ENCODE assay signal across 25 cellular contexts in genomic region chr5:81773574-81773973, GRCh38. TPM values are rescaled to one million over a fixed set of nuclear protein-coding genes. Genes with fewer than 3 reads are reported as not detected.
DNase-seq lines count a peak whose midpoint lies in the region; ATAC-seq, FAIRE-seq and TF ChIP-seq lines count a peak whose summit lies in the region.
"Had no signal": no experiment of that assay in that cellular context is flagged by ENCODE, and none has a peak within 500 bp of the region (broad histone marks: within the 10 kb centered on the region; RNA-seq: fewer than 3 reads in every experiment).

No MANE protein-coding gene starts in this region.

- no peaks in the 10 kb centered on the region for H3K36me3 ChIP-seq in skeletal muscle tissue (ENCODE audit: control insufficient read depth in 3 of 3, insufficient read depth in 3 of 3, low read length in 3 of 3)
- H3K36me3 ChIP-seq: BLaER1 treated with 17β-estradiol and CSF1 and Interleukin-3, amounts not matched to agents 10 nM and 100 nM had no signal

- H3K4me3 ChIP-seq in A549 = no peak overlapping the region
- no peak overlapping the region for H3K4me3 ChIP-seq in skeletal muscle tissue (ENCODE audit: low read length in 3 of 3)
- H3K4me3 ChIP-seq: BLaER1 treated with 17β-estradiol and CSF1 and Interleukin-3, amounts not matched to agents 10 nM and 100 nM; smooth muscle cell had no signal

- FAIRE-seq in A549 (lab: Jason Lieb, UNC) = no peak
- no peak for FAIRE-seq in RCC 7860 (lab: Jason Lieb, UNC)
- FAIRE-seq: GM12892 had no signal

- ATAC-seq in A549 (no peak), WTC11 (no peak)
- ATAC-seq: left lobe of liver; stimulated activated memory B cell treated with anti-CD40 and anti-IgM and Interleukin-4, amounts not matched to agents 10 μg/mL and 1 μg/mL and 100 μg/mL, for 72 hours had no signal

- H3K27me3 ChIP-seq in skeletal muscle tissue (ENCODE audit: control insufficient read depth in 3 of 3, insufficient read depth in 3 of 3, low read length in 3 of 3) = no peaks in the 10 kb centered on the region
- H3K27me3 ChIP-seq: BLaER1 treated with 17β-estradiol and CSF1 and Interleukin-3, amounts not matched to agents 10 nM and 100 nM had no signal

- DNase-seq in A549 (ENCODE audit: low read depth in 1 of 2, low spot score in 1 of 2) (peak in 1 of 2 experiments; percentile 21), RCC 7860 (ENCODE audit: low spot score) (peak; percentile 11), fibroblast of peridontal ligament (ENCODE audit: extremely low read depth) (peak; percentile 29), NCI-H510A (lab: John Stamatoyannopoulos, UW) (no peak), NCI-H2227 (lab: John Stamatoyannopoulos, UW; ENCODE audit: unreplicated experiment) (no peak), WTC11 (ENCODE audit: low spot score) (no peak), midbrain (lab: John Stamatoyannopoulos, UW) (no peak)
- DNase-seq: activated CD4-positive, alpha-beta memory T cell treated with anti-CD3 and anti-CD28 coated beads for 36 hours; activated effector memory CD4-positive, alpha-beta T cell treated with anti-CD3 and anti-CD28 coated beads, Interleukin-2, amount 50 U/mL, for 16 hours; Caco-2; cortex of kidney; head of caudate nucleus; NCI-H1417 treated with DMSO at 0.1 percent for 48 hours; NCI-H2107; NCI-H524; nephron progenitor cell; posterior cingulate gyrus; T1000 had no signal

- H3K4me1 Mint-ChIP-seq in WTC11 = peaks cover 5% of the 10 kb centered on the region

- H3K27me3 Mint-ChIP-seq in WTC11 (ENCODE audit: low read depth) = no peaks in the 10 kb centered on the region; the same call in 1 of the 2 replicates
- H3K27me3 Mint-ChIP-seq: activated CD4-positive, alpha-beta memory T cell treated with anti-CD3 and anti-CD28 coated beads for 36 hours; stimulated activated memory B cell treated with anti-CD40 and anti-IgM and Interleukin-4, amounts not matched to agents 10 μg/mL and 1 μg/mL and 100 μg/mL, for 72 hours had no signal

- TF ChIP-seq RAD21 in A549 (conservative IDR thresholded peaks at IDR 0.05 in 1 of 2, IDR thresholded peaks at IDR 0.05 in 1 of 2) = no peak

- TF ChIP-seq EP300 in A549 (IDR thresholded peaks at IDR 0.05) = no peak

- no peak overlapping the region for H3K27ac Mint-ChIP-seq in WTC11
- H3K27ac Mint-ChIP-seq: activated CD4-positive, alpha-beta memory T cell treated with anti-CD3 and anti-CD28 coated beads for 36 hours; nephron progenitor cell; stimulated activated memory B cell treated with anti-CD40 and anti-IgM and Interleukin-4, amounts not matched to agents 10 μg/mL and 1 μg/mL and 100 μg/mL, for 72 hours had no signal

- peaks cover 16% of the 10 kb centered on the region for H3K36me3 Mint-ChIP-seq in WTC11
- H3K36me3 Mint-ChIP-seq: stimulated activated memory B cell treated with anti-CD40 and anti-IgM and Interleukin-4, amounts not matched to agents 10 μg/mL and 1 μg/mL and 100 μg/mL, for 72 hours had no signal

- H3K27ac ChIP-seq in A549 (peak overlapping the region; percentile 9 to 34; a peak in 2 of 6 replicates), skeletal muscle tissue (ENCODE audit: low read depth, low read length) (peak overlapping the region; percentile 8)
- H3K27ac ChIP-seq: BLaER1 treated with 17β-estradiol and CSF1 and Interleukin-3, amounts not matched to agents 10 nM and 100 nM; HL-60 had no signal

- 50% methylated on average over 7 of the region's 7 CpGs for WGBS in A549 (ENCODE audit: missing lambda C conversion rate)

- H3K4me1 ChIP-seq in A549 (peaks cover 29% of the 10 kb centered on the region), skeletal muscle tissue (ENCODE audit: control insufficient read depth in 3 of 3, insufficient read depth in 3 of 3, low read length in 3 of 3) (peaks cover 0 to 4% (median 2%) of the 10 kb centered on the region in 3 donors)

- H3K9me3 Mint-ChIP-seq in WTC11 = peaks cover 23% of the 10 kb centered on the region
- H3K9me3 Mint-ChIP-seq: activated CD4-positive, alpha-beta memory T cell treated with anti-CD3 and anti-CD28 coated beads for 36 hours; stimulated activated memory B cell treated with anti-CD40 and anti-IgM and Interleukin-4, amounts not matched to agents 10 μg/mL and 1 μg/mL and 100 μg/mL, for 72 hours had no signal

- H3K4me3 Mint-ChIP-seq in WTC11 = no peak overlapping the region
- H3K4me3 Mint-ChIP-seq: activated CD4-positive, alpha-beta memory T cell treated with anti-CD3 and anti-CD28 coated beads for 36 hours; nephron progenitor cell; stimulated activated memory B cell treated with anti-CD40 and anti-IgM and Interleukin-4, amounts not matched to agents 10 μg/mL and 1 μg/mL and 100 μg/mL, for 72 hours had no signal

- POLR2A ChIA-PET in A549 (lab: Yijun Ruan, JAX) = no interaction called here
- POLR2A ChIA-PET in WTC11 (lab: Charles Lee) = no interaction called here

- TF ChIP-seq CTCF in A549 (IDR thresholded peaks at IDR 0.05) (no peak), WTC11 (IDR thresholded peaks at IDR 0.05) (no peak)

- H3K9ac ChIP-seq in skeletal muscle tissue (ENCODE audit: low read depth in 1 of 3, low read length in 3 of 3) = no peak overlapping the region
- H3K9ac ChIP-seq: BLaER1 treated with 17β-estradiol and CSF1 and Interleukin-3, amounts not matched to agents 10 nM and 100 nM had no signal

- no peaks in the 10 kb centered on the region for H3K9me3 ChIP-seq in A549
- no peaks in the 10 kb centered on the region for H3K9me3 ChIP-seq in skeletal muscle tissue (ENCODE audit: control insufficient read depth in 3 of 3, low read length in 3 of 3)
- H3K9me3 ChIP-seq: Caco-2 had no signal

- H3K4me2 ChIP-seq in A549 = peak overlapping the region; percentile 49
- H3K4me2 ChIP-seq: smooth muscle cell had no signal

- no peak for TF ChIP-seq POLR2A in A549 (IDR thresholded peaks at IDR 0.05; ENCODE audit: low read length)

- CTCF ChIA-PET in A549 (lab: Yijun Ruan, JAX) (interaction anchor here (1.2 to 1.3 kb wide), 3 partner anchors 11 to 39 kb away, joined by 3 read pairs; no protein-coding TSS in a partner anchor), WTC11 (lab: Charles Lee) (no interaction called here)

TF ChIP-seq in A549, 52 proteins besides CTCF, POLR2A, EP300 and RAD21:
- TF ChIP-seq NR3C1 (IDR thresholded peaks at IDR 0.05) (no peak), ATOH8 (CRISPR knock-in tag; IDR thresholded peaks at IDR 0.05; ENCODE audit: low read depth) (no peak), TP53 (CRISPR knock-in tag; IDR thresholded peaks at IDR 0.05) (no peak)

TF ChIP-seq in WTC11, 78 proteins besides CTCF, POLR2A, EP300 and RAD21 (continues in another document):
- TF ChIP-seq NFYB (CRISPR knock-in tag; conservative IDR thresholded peaks at IDR 0.05; ENCODE audit: low read depth) = no peak
- TF ChIP-seq CREB1 (CRISPR knock-in tag; IDR thresholded peaks at IDR 0.05) = no peak
- no peak for TF ChIP-seq FOXK1 (CRISPR knock-in tag; IDR thresholded peaks at IDR 0.05)
- TF ChIP-seq FOXJ3 (CRISPR knock-in tag; IDR thresholded peaks at IDR 0.05; ENCODE audit: borderline replicate concordance) = no peak
- no peak for TF ChIP-seq SMAD4 (CRISPR knock-in tag; IDR thresholded peaks at IDR 0.05)
- no peak for TF ChIP-seq SP1 (CRISPR knock-in tag; conservative IDR thresholded peaks at IDR 0.05)
- TF ChIP-seq ATF2 (CRISPR knock-in tag; IDR thresholded peaks at IDR 0.05; ENCODE audit: borderline replicate concordance, low read depth) = no peak
- TF ChIP-seq AFF4 (CRISPR knock-in tag; IDR thresholded peaks at IDR 0.05; ENCODE audit: borderline replicate concordance) = no peak
- no peak for TF ChIP-seq SOX15 (CRISPR knock-in tag; IDR thresholded peaks at IDR 0.05)
- no peak for TF ChIP-seq ATF1 (CRISPR knock-in tag; IDR thresholded peaks at IDR 0.05)
- no peak for TF ChIP-seq ESRRA (CRISPR knock-in tag; IDR thresholded peaks at IDR 0.05; ENCODE audit: borderline replicate concordance)

RNA-seq across cellular contexts. Expression of gene SSBP2, which starts 22.7 kb away (rescaled TPM):
- polyA plus RNA-seq in A549 (2011; rRNA removed) (14.2 and 17.0 TPM in 2 replicates), A549 (2017; fragmentation: RNase III; extraction: RNeasy Plus Mini Kit Qiagen cat#74134 plus additional on column Dnase treatment) (4.5 to 5.5 TPM (median 4.9 TPM) in 3 replicates)
- polyA plus RNA-seq in A549 (2012; cell fraction: cytosol; rRNA removed) = 8.3 and 10.0 TPM in 2 replicates
- 3.9 and 7.2 TPM in 2 replicates for polyA plus RNA-seq in A549 (2012; cell fraction: nucleus; rRNA removed)
- 10.0 and 13.4 TPM in 2 replicates for polyA minus RNA-seq in A549 (2011; rRNA and poly(A)+ RNA removed)
- total RNA-seq in skeletal muscle tissue (44.4 TPM), WTC11 (2021) (24.9 to 29.7 TPM (median 27.8 TPM) in 3 replicates)

Comparison
In these comparisons a context has a peak if more than half of its experiments do, and no peak if none do; other contexts are left out.
1. DNase-seq: peak in RCC 7860 (single experiment) and fibroblast of peridontal ligament (single experiment); none in NCI-H510A (single experiment), NCI-H2227 (single experiment), WTC11 (single experiment) and midbrain (single experiment).